ENCODE assay signal across 11 cellular contexts in the genomic region with DNA sequence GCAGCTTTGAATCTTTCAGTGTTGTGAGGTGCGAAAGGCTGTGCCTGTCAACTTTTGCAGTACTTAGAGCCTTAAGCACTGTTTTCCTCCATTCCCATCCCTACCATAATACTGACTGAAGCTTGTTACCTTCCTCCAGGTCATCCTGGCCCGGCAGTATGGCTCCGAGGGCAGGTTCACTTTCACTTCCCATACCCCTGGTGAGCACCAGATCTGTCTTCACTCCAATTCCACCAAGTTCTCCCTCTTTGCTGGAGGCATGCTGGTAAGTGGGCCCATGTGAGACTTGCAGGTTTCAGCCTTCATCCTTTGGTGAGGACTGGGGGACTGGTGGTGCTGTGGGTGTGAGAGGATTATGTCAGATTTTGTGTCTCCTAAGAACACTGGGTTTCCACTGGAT. TPM values are rescaled to one million over a fixed set of nuclear protein-coding genes. Genes with fewer than 3 reads are reported as not detected.
DNase-seq lines count a peak whose midpoint lies in the region; ATAC-seq, FAIRE-seq and TF ChIP-seq lines count a peak whose summit lies in the region.
"Had no signal": no experiment of that assay in that cellular context is flagged by ENCODE, and none has a peak within 500 bp of the region (broad histone marks: within the 10 kb centered on the region; RNA-seq: fewer than 3 reads in every experiment).

No MANE protein-coding gene starts in this region.

- ATAC-seq in T-cell (replicated peaks in 1 of 4) (no peak), left colon (no peak), GM21825 (IDR thresholded peaks at IDR 0.05; ENCODE audit: unreplicated experiment) (no peak)

- no peak overlapping the region for H3K27ac ChIP-seq in endothelial cell of umbilical vein (ENCODE audit: insufficient read depth, low read depth, low read length)
- H3K27ac ChIP-seq in sigmoid colon: no peak overlapping the region
- H3K27ac ChIP-seq: thyroid gland had no signal

- H3K4me1 ChIP-seq in endothelial cell of umbilical vein (ENCODE audit: control insufficient read depth, extremely low read depth, insufficient read depth, low read length) (peaks cover 11% of the 10 kb centered on the region), sigmoid colon (peaks cover 0 to 20% (median 17%) of the 10 kb centered on the region in 4 donors)

- TF ChIP-seq CTCF in endothelial cell of umbilical vein (IDR thresholded peaks at IDR 0.05; ENCODE audit: extremely low read depth in 1 of 2, insufficient read depth in 1 of 2, low read depth in 1 of 2, low read length in 2 of 2) (no peak), sigmoid colon (IDR thresholded peaks at IDR 0.05) (no peak)

- dilution Hi-C loops in endothelial cell of umbilical vein (cut with MboI; ENCODE audit: extremely low pct_ligation_motif_present, low sequenced_read_pairs): no loop called here

- H3K36me3 ChIP-seq in endothelial cell of umbilical vein (ENCODE audit: control insufficient read depth in 2 of 2, extremely low read depth in 1 of 2, insufficient read depth in 2 of 2, low read length in 2 of 2) (peaks cover 16 to 33% of the 10 kb centered on the region in 2 experiments), sigmoid colon (peaks cover 11 to 36% (median 27%) of the 10 kb centered on the region in 4 donors)

- no peaks in the 10 kb centered on the region for H3K9me1 ChIP-seq in endothelial cell of umbilical vein (replicated peaks; ENCODE audit: control insufficient read depth, extremely low read depth, insufficient read depth, low read length)

- POLR2A ChIA-PET in T-cell (lab: Charles Lee) (interaction anchor here in 1 of 2 donors (1.0 kb wide), 1 partner anchor 290 kb away, joined by 4 read pairs; the partner anchor contains the start of genes PRELID1 and RAB24), endothelial cell of umbilical vein (lab: Charles Lee) (no interaction called here)

- no peak for FAIRE-seq in endothelial cell of umbilical vein (lab: Jason Lieb, UNC)

- TF ChIP-seq EP300 in sigmoid colon (IDR thresholded peaks at IDR 0.05): no peak

- 82 to 88% methylated on average over 3 of the region's 3 CpGs for WGBS in sigmoid colon, 2 donors

- peaks cover 17% of the 10 kb centered on the region for H3K4me1 Mint-ChIP-seq in activated CD4-positive, alpha-beta T cell treated with anti-CD3 and anti-CD28 coated beads, Interleukin-2, amount 10 ng/mL, durations not matched to agents 24 days and 14 days
- peaks cover 26 to 31% (median 30%) of the 10 kb centered on the region in 3 donors for H3K4me1 Mint-ChIP-seq in T-cell

- H3K27me3 Mint-ChIP-seq in activated CD4-positive, alpha-beta T cell treated with anti-CD3 and anti-CD28 coated beads, Interleukin-2, amount 10 ng/mL, durations not matched to agents 24 days and 14 days: peaks cover 18% of the 10 kb centered on the region
- peaks cover 11 to 13% of the 10 kb centered on the region in 2 donors for H3K27me3 Mint-ChIP-seq in T-cell

- H3K9me3 Mint-ChIP-seq in activated CD4-positive, alpha-beta T cell treated with anti-CD3 and anti-CD28 coated beads, Interleukin-2, amount 10 ng/mL, durations not matched to agents 24 days and 14 days: no peaks in the 10 kb centered on the region
- H3K9me3 Mint-ChIP-seq in T-cell: no peaks in the 10 kb centered on the region

- intact Hi-C loops in activated CD4-positive, alpha-beta T cell treated with anti-CD3 and anti-CD28 coated beads, Interleukin-2, amount 10 ng/mL, durations not matched to agents 24 days and 14 days (cut with micrococcal nuclease): loop anchor here (2.0 to 10.0 kb wide), 2 partner anchors 39 to 189 kb away; partner anchors contain the start of genes F12, FAM193B and PFN3
- intact Hi-C loops in endothelial cell of umbilical vein (cut with micrococcal nuclease) (loop anchor here (2.0 to 10.0 kb wide), 3 partner anchors 33 to 1209 kb away; partner anchors contain the start of genes FAM193B, HIGD2A and NOP16), sigmoid colon (cut with DNase I) (loop anchor here (2.0 kb wide), 1 partner anchor 41 kb away; no protein-coding TSS in a partner anchor), left colon (cut with DNase I, micrococcal nuclease) (no loop called here)

- H3K9me3 ChIP-seq in endothelial cell of umbilical vein (replicated peaks; ENCODE audit: control insufficient read depth, insufficient read depth, low read length): no peaks in the 10 kb centered on the region
- no peaks in the 10 kb centered on the region for H3K9me3 ChIP-seq in sigmoid colon
- H3K9me3 ChIP-seq: thyroid gland had no signal

- peak; percentile 56 for DNase-seq in activated CD4-positive, alpha-beta T cell treated with anti-CD3 and anti-CD28 coated beads, Interleukin-2, amount 10 ng/mL, durations not matched to agents 24 days and 14 days
- DNase-seq in activated CD4-positive, alpha-beta T cell treated with anti-CD3 and anti-CD28 coated beads for 48 hours: no peak
- DNase-seq in T-cell: no peak
- DNase-seq in endothelial cell of umbilical vein (ENCODE audit: low read depth, low spot score): no peak
- peak; percentile 5 for DNase-seq in sigmoid colon
- DNase-seq in left colon: no peak
- DNase-seq in NCI-H1694 (lab: John Stamatoyannopoulos, UW): no peak
- DNase-seq: H7, NCI-H510A treated with DMSO at 0.1 percent for 48 hours, thyroid gland had no signal

- H3K36me3 Mint-ChIP-seq in activated CD4-positive, alpha-beta T cell treated with anti-CD3 and anti-CD28 coated beads, Interleukin-2, amount 10 ng/mL, durations not matched to agents 24 days and 14 days (ENCODE audit: low read depth): peaks cover 44% of the 10 kb centered on the region
- peaks cover 23% of the 10 kb centered on the region for H3K36me3 Mint-ChIP-seq in T-cell

- H3K27me3 ChIP-seq in endothelial cell of umbilical vein (ENCODE audit: control insufficient read depth in 2 of 2, insufficient read depth in 2 of 2, low read length in 2 of 2) (peaks cover 7 to 22% of the 10 kb centered on the region in 2 experiments), sigmoid colon (peaks cover 0 to 23% (median 0%) of the 10 kb centered on the region in 3 donors)
- H3K27me3 ChIP-seq: thyroid gland had no signal

- H3K27ac Mint-ChIP-seq in activated CD4-positive, alpha-beta T cell treated with anti-CD3 and anti-CD28 coated beads, Interleukin-2, amount 10 ng/mL, durations not matched to agents 24 days and 14 days: peak overlapping the region; percentile 69
- peak overlapping the region in 1 of 2 donors; percentile 45 for H3K27ac Mint-ChIP-seq in T-cell

- no TSS peak for BruUV-seq in endothelial cell of umbilical vein (replicated peaks; lab: Mats Ljungman, UMichigan)

- H4K20me1 ChIP-seq in endothelial cell of umbilical vein (replicated peaks; ENCODE audit: control insufficient read depth, extremely low read depth, insufficient read depth, low read length): no peaks in the 10 kb centered on the region

- peak overlapping the region; percentile 65 for H3K4me2 ChIP-seq in endothelial cell of umbilical vein (ENCODE audit: insufficient read depth, low read length)

- no peak overlapping the region for H2AFZ ChIP-seq in endothelial cell of umbilical vein (ENCODE audit: low read depth, low read length)

- H3K79me2 ChIP-seq in endothelial cell of umbilical vein (ENCODE audit: control insufficient read depth, insufficient read depth, low read length): peaks cover 23% of the 10 kb centered on the region

- CTCF ChIA-PET in T-cell (lab: Charles Lee) (interaction anchor here in 1 of 2 donors (0.7 to 0.9 kb wide), 2 partner anchors 18 to 204 kb away, joined by 3 read pairs; no protein-coding TSS in a partner anchor), endothelial cell of umbilical vein (lab: Charles Lee) (interaction anchor here (3.2 kb wide), 1 partner anchor 14 kb away, joined by 15 read pairs; no protein-coding TSS in a partner anchor)

- H3K4me3 ChIP-seq in endothelial cell of umbilical vein (replicated peaks in 1 of 3; ENCODE audit: insufficient read depth in 1 of 3, low read depth in 1 of 3, low read length in 3 of 3) (peak overlapping the region in 1 of 3 experiments; percentile 90), sigmoid colon (no peak overlapping the region)

- TF ChIP-seq POLR2A in endothelial cell of umbilical vein (IDR thresholded peaks at IDR 0.05; ENCODE audit: low read depth, low read length) (no peak), sigmoid colon (IDR thresholded peaks at IDR 0.05) (no peak)

- peak overlapping the region; percentile 97 for H3K4me3 Mint-ChIP-seq in activated CD4-positive, alpha-beta T cell treated with anti-CD3 and anti-CD28 coated beads, Interleukin-2, amount 10 ng/mL, durations not matched to agents 24 days and 14 days
- H3K4me3 Mint-ChIP-seq in T-cell: peak overlapping the region; percentile 93 to 99 (median 97)

- no peak overlapping the region for H3K9ac ChIP-seq in endothelial cell of umbilical vein (replicated peaks; ENCODE audit: extremely low read depth, insufficient read depth, low read length)

RNA-seq across cellular contexts. Expression of gene TMED9, which starts 1.5 kb away (rescaled TPM):
- total RNA-seq in activated CD4-positive, alpha-beta T cell treated with anti-CD3 and anti-CD28 coated beads, Interleukin-2, amount 10 ng/mL, durations not matched to agents 24 days and 14 days: 147 and 156 TPM in 2 replicates
- total RNA-seq in T-cell (10 to 100 TPM; 51.2 to 96.1 (median 84.8) TPM), endothelial cell of umbilical vein (286 and 291 TPM in 2 replicates), sigmoid colon (10 to 100 TPM; 48.9 to 64.5 (median 55.6) TPM), left colon (100 to 1,000 TPM; 160 to 204 TPM)
- polyA plus RNA-seq in endothelial cell of umbilical vein (314 and 331 TPM in 2 replicates), sigmoid colon (100 to 1,000 TPM in 1 of 3 donors, 10 to 100 TPM in 2; 37.2 to 221 (median 73.8) TPM)
- polyA plus RNA-seq in endothelial cell of umbilical vein (2011; cell fraction: cytosol; rRNA removed): 413 and 420 TPM in 2 replicates
- polyA plus RNA-seq in endothelial cell of umbilical vein (2011; cell fraction: nucleus; rRNA removed): 160 and 161 TPM in 2 replicates
- polyA plus RNA-seq in endothelial cell of umbilical vein (2012): 279 and 302 TPM in 2 replicates
- 266 and 285 TPM in 2 replicates for polyA minus RNA-seq in endothelial cell of umbilical vein
- 47.3 TPM for polyA minus RNA-seq in endothelial cell of umbilical vein (2011; cell fraction: cytosol; rRNA and poly(A)+ RNA removed)
- polyA minus RNA-seq in endothelial cell of umbilical vein (2011; cell fraction: nucleus; rRNA and poly(A)+ RNA removed): 59.5 and 68.2 TPM in 2 replicates

RNA-seq across cellular contexts. Expression of gene B4GALT7, which starts 6.4 kb away (rescaled TPM):
- total RNA-seq in activated CD4-positive, alpha-beta T cell treated with anti-CD3 and anti-CD28 coated beads, Interleukin-2, amount 10 ng/mL, durations not matched to agents 24 days and 14 days: 26.5 and 27.7 TPM in 2 replicates
- 10 to 100 TPM; 30.4 to 46.7 (median 39.1) TPM for total RNA-seq in T-cell
- 35.1 and 35.3 TPM in 2 replicates for total RNA-seq in endothelial cell of umbilical vein
- 78.9 and 101 TPM in 2 replicates for polyA plus RNA-seq in endothelial cell of umbilical vein
- 39.3 and 52.0 TPM in 2 replicates for polyA plus RNA-seq in endothelial cell of umbilical vein (2011; cell fraction: cytosol; rRNA removed)
- 46.0 and 50.9 TPM in 2 replicates for polyA plus RNA-seq in endothelial cell of umbilical vein (2011; cell fraction: nucleus; rRNA removed)
- 29.6 and 31.4 TPM in 2 replicates for polyA plus RNA-seq in endothelial cell of umbilical vein (2012)
- 21.0 and 26.6 TPM in 2 replicates for polyA minus RNA-seq in endothelial cell of umbilical vein
- polyA minus RNA-seq in endothelial cell of umbilical vein (2011; cell fraction: cytosol; rRNA and poly(A)+ RNA removed): 8.6 TPM
- polyA minus RNA-seq in endothelial cell of umbilical vein (2011; cell fraction: nucleus; rRNA and poly(A)+ RNA removed): 14.4 and 22.8 TPM in 2 replicates
- 10 to 100 TPM; 13.3 to 18.5 (median 15.6) TPM for total RNA-seq in sigmoid colon
- 10 to 100 TPM in 2 of 3 donors, 1 to 10 TPM in 1; 4.9 to 25.8 (median 13.8) TPM for polyA plus RNA-seq in sigmoid colon
- total RNA-seq in left colon: 10 to 100 TPM; 17.5 to 21.9 TPM

RNA-seq across cellular contexts. Expression of gene FAM193B, which starts 39.1 kb away (rescaled TPM):
- 71.2 and 85.5 TPM in 2 replicates for total RNA-seq in activated CD4-positive, alpha-beta T cell treated with anti-CD3 and anti-CD28 coated beads, Interleukin-2, amount 10 ng/mL, durations not matched to agents 24 days and 14 days
- total RNA-seq in T-cell: 100 to 1,000 TPM; 162 to 233 (median 217) TPM
- total RNA-seq in endothelial cell of umbilical vein: 73.6 and 75.7 TPM in 2 replicates
- 57.9 and 60.8 TPM in 2 replicates for polyA plus RNA-seq in endothelial cell of umbilical vein
- 17.7 and 27.3 TPM in 2 replicates for polyA plus RNA-seq in endothelial cell of umbilical vein (2011; cell fraction: cytosol; rRNA removed)
- polyA plus RNA-seq in endothelial cell of umbilical vein (2011; cell fraction: nucleus; rRNA removed): 294 and 316 TPM in 2 replicates
- 70.0 and 90.9 TPM in 2 replicates for polyA plus RNA-seq in endothelial cell of umbilical vein (2012)
- 24.9 and 32.1 TPM in 2 replicates for polyA minus RNA-seq in endothelial cell of umbilical vein
- 17.0 TPM for polyA minus RNA-seq in endothelial cell of umbilical vein (2011; cell fraction: cytosol; rRNA and poly(A)+ RNA removed)
- polyA minus RNA-seq in endothelial cell of umbilical vein (2011; cell fraction: nucleus; rRNA and poly(A)+ RNA removed): 37.1 and 55.9 TPM in 2 replicates
- 10 to 100 TPM; 39.6 to 82.8 (median 43.9) TPM for total RNA-seq in sigmoid colon
- polyA plus RNA-seq in sigmoid colon: 10 to 100 TPM in 2 of 3 donors, 1 to 10 TPM in 1; 9.0 to 87.4 (median 10.2) TPM
- total RNA-seq in left colon: 10 to 100 TPM; 52.1 to 56.1 TPM

Comparison
In these comparisons a context has a peak if more than half of its experiments do, and no peak if none do; other contexts are left out.
1. DNase-seq: peak in activated CD4-positive, alpha-beta T cell treated with anti-CD3 and anti-CD28 coated beads, Interleukin-2, amount 10 ng/mL, durations not matched to agents 24 days and 14 days (single experiment) and sigmoid colon (single experiment); none in activated CD4-positive, alpha-beta T cell treated with anti-CD3 and anti-CD28 coated beads for 48 hours (single experiment), T-cell (0 of 34), endothelial cell of umbilical vein (single experiment), left colon (0 of 2) and NCI-H1694 (single experiment).
2. intact Hi-C loops: an anchor here in activated CD4-positive, alpha-beta T cell treated with anti-CD3 and anti-CD28 coated beads, Interleukin-2, amount 10 ng/mL, durations not matched to agents 24 days and 14 days (2.0 to 10.0 kb wide), endothelial cell of umbilical vein (2.0 to 10.0 kb wide) and sigmoid colon (2.0 kb wide); none called in left colon.